8 cellular contexts compared by ENCODE assay signal in genomic region chr14:78758333-78758732, GRCh38.
DNase-seq lines count a peak whose midpoint lies in the region; ATAC-seq and TF ChIP-seq lines count a peak whose summit lies in the region.

No MANE protein-coding gene starts in this region.

- H3K27ac Mint-ChIP-seq in CD4-positive, alpha-beta memory T cell, result no peak overlapping the region

- no peak for ATAC-seq in left cardiac atrium
- ATAC-seq in HG03159 (IDR thresholded peaks at IDR 0.05; ENCODE audit: unreplicated experiment), result peak; percentile 80
- ATAC-seq in activated T-cell treated with anti-CD3 and anti-CD28 coated beads, Interleukin-2, amount 50 U/mL, for 4 hours, result no peak

- no peaks in the 10 kb centered on the region for H3K27me3 ChIP-seq in cardiac muscle cell
- no peaks in the 10 kb centered on the region for H3K27me3 ChIP-seq in CD4-positive, alpha-beta memory T cell (ENCODE audit: insufficient read depth, low read length)

- H3K36me3 ChIP-seq in cardiac muscle cell, result no peaks in the 10 kb centered on the region
- no peaks in the 10 kb centered on the region for H3K36me3 ChIP-seq in CD4-positive, alpha-beta memory T cell (ENCODE audit: insufficient read depth, low read length)

- H3K4me3 ChIP-seq in cardiac muscle cell, result no peak overlapping the region
- H3K4me3 ChIP-seq in epithelial cell of esophagus (ENCODE audit: low read length), result no peak overlapping the region
- H3K4me3 ChIP-seq in CD4-positive, alpha-beta memory T cell (ENCODE audit: low read length in 2 of 2), result no peak overlapping the region

- DNase-seq in cardiac muscle cell (ENCODE audit: low read depth in 1 of 2, low spot score in 1 of 2), result peak; percentile 11 to 78
- DNase-seq in left cardiac atrium, result no peak
- peak; percentile 70 for DNase-seq in NCI-H748 (lab: John Stamatoyannopoulos, UW; ENCODE audit: unreplicated experiment)
- peak; percentile 33 for DNase-seq in epithelial cell of esophagus (ENCODE audit: low read depth)
- peak; percentile 58 for DNase-seq in retina
- no peak for DNase-seq in CD4-positive, alpha-beta memory T cell
- DNase-seq in activated T-cell treated with anti-CD3 and anti-CD28 coated beads, Interleukin-2, amount 50 U/mL, for 4 hours, result no peak

- POLR2A ChIA-PET in CD4-positive, alpha-beta memory T cell (lab: Charles Lee; ENCODE audit: partially characterized antibody), result no interaction called here

- no peaks in the 10 kb centered on the region for H3K4me1 Mint-ChIP-seq in CD4-positive, alpha-beta memory T cell
- no peaks in the 10 kb centered on the region for H3K4me1 Mint-ChIP-seq in activated T-cell treated with anti-CD3 and anti-CD28 coated beads, Interleukin-2, amount 50 U/mL, for 4 hours (ENCODE audit: low read depth)

- CTCF ChIA-PET in CD4-positive, alpha-beta memory T cell (lab: Charles Lee; ENCODE audit: partially characterized antibody), result no interaction called here

- TF ChIP-seq CTCF in cardiac muscle cell (IDR thresholded peaks at IDR 0.05; ENCODE audit: low read depth, low read length) (peak; percentile 23), epithelial cell of esophagus (IDR thresholded peaks at IDR 0.05; ENCODE audit: insufficient read depth, low read depth, low read length, missing control alignments) (peak; percentile 63)

- no peaks in the 10 kb centered on the region for H3K4me1 ChIP-seq in cardiac muscle cell (ENCODE audit: low read depth)
- no peaks in the 10 kb centered on the region for H3K4me1 ChIP-seq in CD4-positive, alpha-beta memory T cell (ENCODE audit: insufficient read depth, low read length)

- no peaks in the 10 kb centered on the region for H3K9me3 ChIP-seq in cardiac muscle cell (ENCODE audit: low read depth)
- H3K9me3 ChIP-seq in CD4-positive, alpha-beta memory T cell (ENCODE audit: control insufficient read depth in 1 of 2, low read length in 2 of 2), result no peaks in the 10 kb centered on the region

- intact Hi-C loops in left cardiac atrium (cut with DNase I), result no loop called here
- intact Hi-C loops in CD4-positive, alpha-beta memory T cell (cut with micrococcal nuclease), result no loop called here

- peaks cover 0 to 6% (median 0%) of the 10 kb centered on the region in 8 donors for H3K9me3 Mint-ChIP-seq in CD4-positive, alpha-beta memory T cell
- H3K9me3 Mint-ChIP-seq in activated T-cell treated with anti-CD3 and anti-CD28 coated beads, Interleukin-2, amount 50 U/mL, for 4 hours, result no peaks in the 10 kb centered on the region

- H3K27ac ChIP-seq in cardiac muscle cell, result no peak overlapping the region
- H3K27ac ChIP-seq in CD4-positive, alpha-beta memory T cell (ENCODE audit: low read depth, low read length), result no peak overlapping the region

- H3K27me3 Mint-ChIP-seq in CD4-positive, alpha-beta memory T cell, result no peaks in the 10 kb centered on the region
- H3K27me3 Mint-ChIP-seq in activated T-cell treated with anti-CD3 and anti-CD28 coated beads, Interleukin-2, amount 50 U/mL, for 4 hours (ENCODE audit: low read depth), result peaks cover 3% of the 10 kb centered on the region

- H3K36me3 Mint-ChIP-seq in CD4-positive, alpha-beta memory T cell, result no peaks in the 10 kb centered on the region
- no peaks in the 10 kb centered on the region for H3K36me3 Mint-ChIP-seq in activated T-cell treated with anti-CD3 and anti-CD28 coated beads, Interleukin-2, amount 50 U/mL, for 4 hours (ENCODE audit: insufficient read depth)

- no peak overlapping the region for H3K4me3 Mint-ChIP-seq in CD4-positive, alpha-beta memory T cell
- H3K4me3 Mint-ChIP-seq in activated T-cell treated with anti-CD3 and anti-CD28 coated beads, Interleukin-2, amount 50 U/mL, for 4 hours, result no peak overlapping the region

Comparison
In these comparisons a context has a peak if more than half of its experiments do, and no peak if none do; other contexts are left out.
1. DNase-seq: peak in cardiac muscle cell (2 of 2), NCI-H748 (single experiment), epithelial cell of esophagus (single experiment) and retina (single experiment); none in left cardiac atrium (single experiment), CD4-positive, alpha-beta memory T cell (0 of 5) and activated T-cell treated with anti-CD3 and anti-CD28 coated beads, Interleukin-2, amount 50 U/mL, for 4 hours (single experiment).